Comparison of ENCODE assay signal across 8 cellular contexts in genomic region chr15:39624806-39625205, GRCh38. TPM values are rescaled to one million over a fixed set of nuclear protein-coding genes. Genes with fewer than 3 reads are reported as not detected.
DNase-seq lines count a peak whose midpoint lies in the region; ATAC-seq, FAIRE-seq and TF ChIP-seq lines count a peak whose summit lies in the region.

No MANE protein-coding gene starts in this region.

- BruUV-seq in A673 (replicated peaks; lab: Mats Ljungman, UMichigan) = no TSS peak

- H3K27me3 Mint-ChIP-seq in CD4-positive, CD25-positive, alpha-beta regulatory T cell = peaks cover 8% of the 10 kb centered on the region
- H3K27me3 Mint-ChIP-seq in effector memory CD8-positive, alpha-beta T cell = no peaks in the 10 kb centered on the region

- H3K4me1 ChIP-seq in CD4-positive, CD25-positive, alpha-beta regulatory T cell (ENCODE audit: control insufficient read depth, insufficient read depth, low read length, poor library complexity, severe bottlenecking) = peaks cover 55% of the 10 kb centered on the region
- H3K4me1 ChIP-seq in A673 (ENCODE audit: insufficient read depth, low read length, poor library complexity, severe bottlenecking) = no peaks in the 10 kb centered on the region

- no peaks in the 10 kb centered on the region for H3K9me3 ChIP-seq in CD4-positive, CD25-positive, alpha-beta regulatory T cell (ENCODE audit: control insufficient read depth in 2 of 2, low read length in 2 of 2)
- H3K9me3 ChIP-seq in A673 (ENCODE audit: low read depth, low read length, poor library complexity, severe bottlenecking) = no peaks in the 10 kb centered on the region

- H3K27ac ChIP-seq in CD4-positive, CD25-positive, alpha-beta regulatory T cell (ENCODE audit: insufficient read depth, low read length, poor library complexity, severe bottlenecking) = peak overlapping the region; percentile 63
- no peak overlapping the region for H3K27ac ChIP-seq in A673 (ENCODE audit: low read depth, low read length, poor library complexity, severe bottlenecking)

- peaks cover 0 to 6% (median 1%) of the 10 kb centered on the region in 7 donors for H3K9me3 Mint-ChIP-seq in CD4-positive, CD25-positive, alpha-beta regulatory T cell
- H3K9me3 Mint-ChIP-seq in effector memory CD8-positive, alpha-beta T cell = peaks cover 4 to 17% of the 10 kb centered on the region in 2 donors

- intact Hi-C loops in A673 (cut with micrococcal nuclease; ENCODE audit: unreplicated experiment) = no loop called here

- CTCF ChIA-PET in A673 (lab: Charles Lee) = no interaction called here

- H3K4me3 ChIP-seq in CD4-positive, CD25-positive, alpha-beta regulatory T cell (ENCODE audit: low read depth, low read length) = peak overlapping the region; percentile 57
- no peak overlapping the region for H3K4me3 ChIP-seq in A673 (ENCODE audit: low read depth, low read length, poor library complexity, severe bottlenecking)

- H3K27me3 ChIP-seq in CD4-positive, CD25-positive, alpha-beta regulatory T cell (ENCODE audit: control insufficient read depth, insufficient read depth, low read length) = no peaks in the 10 kb centered on the region
- no peaks in the 10 kb centered on the region for H3K27me3 ChIP-seq in A673 (replicated peaks; ENCODE audit: insufficient read depth, low read depth, low read length, poor library complexity)

- peak; percentile 77 to 79 for ATAC-seq in CD4-positive, CD25-positive, alpha-beta regulatory T cell (ENCODE audit: low read depth in 2 of 2)
- ATAC-seq in HG03558 (IDR thresholded peaks at IDR 0.05; ENCODE audit: extremely low read depth, unreplicated experiment) = peak; percentile 32
- peak; percentile 65 for ATAC-seq in effector memory CD8-positive, alpha-beta T cell (replicated peaks)
- peak; percentile 60 for ATAC-seq in omental fat pad (ENCODE audit: low FRiP score)

- FAIRE-seq in urothelium cell line (lab: Jason Lieb, UNC) = peak; percentile 35

- H3K4me3 Mint-ChIP-seq in CD4-positive, CD25-positive, alpha-beta regulatory T cell = peak overlapping the region; percentile 35 to 66 (median 52)
- peak overlapping the region; percentile 85 to 89 for H3K4me3 Mint-ChIP-seq in effector memory CD8-positive, alpha-beta T cell

- H3K4me1 Mint-ChIP-seq in CD4-positive, CD25-positive, alpha-beta regulatory T cell = peaks cover 38 to 71% (median 54%) of the 10 kb centered on the region in 4 donors
- peaks cover 77 to 89% of the 10 kb centered on the region in 2 donors for H3K4me1 Mint-ChIP-seq in effector memory CD8-positive, alpha-beta T cell (ENCODE audit: low read depth in 2 of 2)

- POLR2A ChIA-PET in A673 (lab: Charles Lee; ENCODE audit: low non-redundant PET) = no interaction called here

- no peaks in the 10 kb centered on the region for H3K36me3 Mint-ChIP-seq in CD4-positive, CD25-positive, alpha-beta regulatory T cell
- H3K36me3 Mint-ChIP-seq in effector memory CD8-positive, alpha-beta T cell (ENCODE audit: insufficient read depth) = peaks cover 26% of the 10 kb centered on the region

- H3K36me3 ChIP-seq in CD4-positive, CD25-positive, alpha-beta regulatory T cell (ENCODE audit: control insufficient read depth, insufficient read depth, low read length) = no peaks in the 10 kb centered on the region
- H3K36me3 ChIP-seq in A673 (ENCODE audit: insufficient read depth, low read length, poor library complexity, severe bottlenecking) = no peaks in the 10 kb centered on the region

- TF ChIP-seq CTCF in omental fat pad (IDR thresholded peaks at IDR 0.05) = no peak
- TF ChIP-seq CTCF in A673 (conservative IDR thresholded peaks at IDR 0.05; ENCODE audit: low read depth, low read length) = no peak

- peak overlapping the region; percentile 90 to 99 (median 95) for H3K27ac Mint-ChIP-seq in CD4-positive, CD25-positive, alpha-beta regulatory T cell
- H3K27ac Mint-ChIP-seq in effector memory CD8-positive, alpha-beta T cell = peak overlapping the region; percentile 100

- DNase-seq in CD4-positive, CD25-positive, alpha-beta regulatory T cell = peak; percentile 41 to 86 (median 44)
- DNase-seq in activated CD4-positive, alpha-beta T cell treated with anti-CD3 and anti-CD28 coated beads, Interleukin-2, amount 50 U/mL, for 4 hours = peak; percentile 39 to 47
- peak; percentile 78 to 79 (median 79) for DNase-seq in effector memory CD8-positive, alpha-beta T cell
- DNase-seq in omental fat pad (ENCODE audit: low spot score) (no peak), urothelium cell line (ENCODE audit: low spot score) (peak; percentile 71), GM19240 (ENCODE audit: insufficient read length, low spot score) (no peak), A673 (ENCODE audit: low spot score) (no peak)

RNA-seq across cellular contexts. Expression of gene THBS1, which starts 43.9 kb away (rescaled TPM):
- 9.2 TPM for total RNA-seq in CD4-positive, CD25-positive, alpha-beta regulatory T cell
- under 1 TPM in 2 of 4 donors, not detected in 2; 0.02 to 0.05 TPM for polyA plus RNA-seq in CD4-positive, CD25-positive, alpha-beta regulatory T cell
- total RNA-seq in omental fat pad (1,000 to 10,000 TPM in 3 of 4 donors, 100 to 1,000 TPM in 1; 690 to 4,169 (median 2,356) TPM), A673 (2021) (0.76 and 0.80 TPM in 2 replicates)

Comparison
In these comparisons a context has a peak if more than half of its experiments do, and no peak if none do; other contexts are left out.
1. DNase-seq: peak in CD4-positive, CD25-positive, alpha-beta regulatory T cell (3 of 3), activated CD4-positive, alpha-beta T cell treated with anti-CD3 and anti-CD28 coated beads, Interleukin-2, amount 50 U/mL, for 4 hours (2 of 2), effector memory CD8-positive, alpha-beta T cell (3 of 3) and urothelium cell line (single experiment); none in omental fat pad (single experiment), GM19240 (single experiment) and A673 (single experiment).
2. RNA of gene THBS1, which starts 43.9 kb away (total RNA-seq): 690 to 4,169 TPM in omental fat pad; 9.2 TPM in CD4-positive, CD25-positive, alpha-beta regulatory T cell (single experiment) and 0.76 to 0.80 TPM in A673; every median in the first group is over 10 times any median in the second.
3. Peak in every context shown above with its lines, with median percentiles within 50 percentile points of each other: ATAC-seq.